In genomic region chr1:239926184-239926583, GRCh38 we compare ENCODE assay signal across 33 cellular contexts.
"Had no signal": no experiment of that assay in that cellular context is flagged by ENCODE, and none has a peak within 500 bp of the region (broad histone marks: within the 10 kb centered on the region; RNA-seq: fewer than 3 reads in every experiment).

No MANE protein-coding gene starts in this region.

- H3K36me3 ChIP-seq: adrenal gland, brain microvascular endothelial cell, breast epithelium had no signal

- H3K4me1 ChIP-seq: adrenal gland, body of pancreas, breast epithelium had no signal

- DNase-seq: activated B cell treated with CpG ODN at 0.5 μM for 24 hours; activated CD4-positive, alpha-beta memory T cell treated with anti-CD3 and anti-CD28 coated beads for 36 hours; activated CD4-positive, alpha-beta T cell treated with anti-CD3 and anti-CD28 coated beads for 4 hours; activated CD4-positive, alpha-beta T cell treated with anti-CD3 and anti-CD28 coated beads, Interleukin-2, amount 10 ng/mL, durations not matched to agents 24 days and 14 days; activated CD4-positive, alpha-beta T cell treated with anti-CD3 and anti-CD28 coated beads, Interleukin-2, amount 50 U/mL, for 1 hour; activated CD4-positive, alpha-beta T cell treated with anti-CD3 and anti-CD28 coated beads, Interleukin-2, amount 50 U/mL, for 4 hours; activated CD4-positive, CD25-positive, alpha-beta regulatory T cell treated with anti-CD3 and anti-CD28 coated beads, Interleukin-2, amount 50 U/mL, for 72 hours; activated CD8-positive, alpha-beta memory T cell treated with anti-CD3 and anti-CD28 coated beads, Interleukin-2, amount 50 U/mL, for 4 hours; activated CD8-positive, alpha-beta T cell treated with anti-CD3 and anti-CD28 coated beads for 36 hours; activated effector memory CD4-positive, alpha-beta T cell treated with anti-CD3 and anti-CD28 coated beads, Interleukin-2, amount 50 U/mL, for 16 hours; activated gamma-delta T cell treated with Interleukin-2 at 50 U/mL for 16 hours; activated naive CD4-positive, alpha-beta T cell; activated naive CD4-positive, alpha-beta T cell treated with anti-CD3 and anti-CD28 coated beads for 36 hours; activated naive CD4-positive, alpha-beta T cell treated with anti-CD3 and anti-CD28 coated beads, Interleukin-2, amount 50 U/mL, for 16 hours; activated naive CD8-positive, alpha-beta T cell treated with anti-CD3 and anti-CD28 coated beads for 36 hours; activated T-cell treated with anti-CD3 and anti-CD28 coated beads for 4 hours; activated T-cell treated with anti-CD3 and anti-CD28 coated beads, Interleukin-2, amount 50 U/mL, for 1 hour; activated T-cell treated with anti-CD3 and anti-CD28 coated beads, Interleukin-2, amount 50 U/mL, for 4 hours; activated T-cell treated with anti-CD3 and anti-CD28 coated beads, Interleukin-2, amount 50 U/mL, for 72 hours; adrenal gland; amniotic stem cell; aorta; body of pancreas; brain microvascular endothelial cell; central memory CD4-positive, alpha-beta T cell; T-helper 1 cell; T-helper 2 cell; T-helper 9 cell had no signal

- ATAC-seq: activated CD8-positive, alpha-beta T cell treated with anti-CD3 and anti-CD28 coated beads for 36 hours; activated naive CD4-positive, alpha-beta T cell treated with anti-CD3 and anti-CD28 coated beads, Interleukin-2, amount 50 U/mL, for 72 hours; activated T-cell treated with anti-CD3 and anti-CD28 coated beads, Interleukin-2, amount 50 U/mL, for 4 hours; activated T-cell treated with anti-CD3 and anti-CD28 coated beads, Interleukin-2, amount 50 U/mL, for 72 hours; activated T-helper 17 cell treated with anti-CD3 and anti-CD28 coated beads, Interleukin-2, amount 50 U/mL, for 72 hours; body of pancreas had no signal

- FAIRE-seq: astrocyte had no signal

- H3K9me3 ChIP-seq: adrenal gland, body of pancreas, breast epithelium had no signal

- H3K27me3 ChIP-seq: adrenal gland, body of pancreas, brain microvascular endothelial cell, breast epithelium had no signal

- H3K4me3 ChIP-seq: adrenal gland, body of pancreas, breast epithelium had no signal

- H3K27ac ChIP-seq: adrenal gland, body of pancreas, brain microvascular endothelial cell, breast epithelium, VCaP had no signal
